ENCODE assay signal across 28 cellular contexts in the genomic region with DNA sequence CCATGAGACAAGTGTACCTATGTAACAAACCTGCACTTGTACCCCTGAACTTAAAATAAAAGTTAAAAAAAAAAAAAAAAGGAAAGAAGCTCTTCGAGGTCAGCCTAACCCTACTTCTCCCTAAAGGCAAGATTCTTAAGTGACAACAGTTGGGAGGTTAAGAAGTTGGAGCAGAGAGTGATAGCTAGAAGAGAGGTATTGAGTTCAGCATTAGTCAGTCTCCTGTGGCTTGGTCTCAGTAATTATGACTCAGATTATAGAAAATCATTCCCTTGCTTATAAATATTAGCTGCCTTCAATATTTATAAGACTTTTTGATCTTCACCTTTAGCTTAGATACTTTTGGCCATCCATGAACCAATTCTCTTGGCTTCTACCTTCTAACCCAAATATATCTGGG.
"Had no signal": no experiment of that assay in that cellular context is flagged by ENCODE, and none has a peak within 500 bp of the region (broad histone marks: within the 10 kb centered on the region; RNA-seq: fewer than 3 reads in every experiment).

No MANE protein-coding gene starts in this region.

- H3K4me3 Mint-ChIP-seq: activated naive CD8-positive, alpha-beta T cell; immature natural killer cell; memory B cell; naive thymus-derived CD8-positive, alpha-beta T cell; neural progenitor cell had no signal

- H3K36me3 Mint-ChIP-seq: activated naive CD8-positive, alpha-beta T cell; immature natural killer cell; memory B cell; naive thymus-derived CD8-positive, alpha-beta T cell; neural progenitor cell had no signal

- H3K9me3 ChIP-seq: adrenal gland, body of pancreas, colonic mucosa had no signal

- H3K4me1 ChIP-seq: body of pancreas, colonic mucosa, heart left ventricle, neural progenitor cell, right atrium auricular region had no signal

- DNase-seq: activated CD4-positive, alpha-beta T cell treated with anti-CD3 and anti-CD28 coated beads for 4 hours; activated CD4-positive, alpha-beta T cell treated with anti-CD3 and anti-CD28 coated beads, Interleukin-2, amount 50 U/mL, for 4 hours; activated CD4-positive, CD25-positive, alpha-beta regulatory T cell; activated effector memory CD4-positive, alpha-beta T cell treated with Interleukin-2 at 50 U/mL for 16 hours; activated naive CD4-positive, alpha-beta T cell treated with Interleukin-2 at 50 U/mL for 16 hours; activated T-cell treated with anti-CD3 and anti-CD28 coated beads for 4 hours; adrenal gland; aorta; body of pancreas; cerebellar nuclear complex; colonic mucosa; effector CD8-positive, alpha-beta T cell; erythroblast; foreskin fibroblast; heart left ventricle; hypothalamus; immature natural killer cell; midbrain; naive thymus-derived CD8-positive, alpha-beta T cell; stimulated activated CD4-positive, alpha-beta T cell treated with anti-CD3 and anti-CD28 coated beads, Interleukin-15, amount 100 ng/mL, for 24 hours; stimulated activated CD4-positive, alpha-beta T cell treated with anti-CD3 and anti-CD28 coated beads, Interleukin-2, amount 100 ng/mL, for 24 hours; stimulated activated naive CD4-positive, alpha-beta T cell treated with Interleukin-2 at 50 U/mL for 16 hours; trophoblast cell had no signal

- H3K4me3 ChIP-seq: adrenal gland, body of pancreas, cardiac muscle cell, colonic mucosa, heart left ventricle, neural progenitor cell, right atrium auricular region had no signal

- H3K27me3 Mint-ChIP-seq: activated naive CD8-positive, alpha-beta T cell had no signal

- H3K27ac Mint-ChIP-seq: activated naive CD8-positive, alpha-beta T cell; immature natural killer cell; memory B cell; naive thymus-derived CD8-positive, alpha-beta T cell; neural progenitor cell had no signal

- H3K27me3 ChIP-seq: adrenal gland, body of pancreas, cardiac muscle cell, colonic mucosa, heart left ventricle, neural progenitor cell, right atrium auricular region had no signal

- H3K9ac ChIP-seq: neural progenitor cell had no signal

- H3K4me1 Mint-ChIP-seq: immature natural killer cell; memory B cell; naive thymus-derived CD8-positive, alpha-beta T cell; neural progenitor cell had no signal

- H3K27ac ChIP-seq: adrenal gland, body of pancreas, cardiac muscle cell, colonic mucosa, heart left ventricle, neural progenitor cell, right atrium auricular region had no signal

- ATAC-seq: body of pancreas; heart left ventricle; naive thymus-derived CD8-positive, alpha-beta T cell had no signal

- H3K36me3 ChIP-seq: adrenal gland, cardiac muscle cell, colonic mucosa, heart left ventricle, neural progenitor cell, right atrium auricular region had no signal

- H3K4me2 ChIP-seq: neural progenitor cell had no signal

- H2AFZ ChIP-seq: neural progenitor cell had no signal
